In genomic region chr10:59027975-59028640, GRCh38 we compare ENCODE assay signal across 25 cellular contexts.
DNase-seq lines count a peak whose midpoint lies in the region; TF ChIP-seq lines count a peak whose summit lies in the region.
"Had no signal": no experiment of that assay in that cellular context is flagged by ENCODE, and none has a peak within 500 bp of the region (broad histone marks: within the 10 kb centered on the region; RNA-seq: fewer than 3 reads in every experiment).

No MANE protein-coding gene starts in this region.

- H3K4me1 ChIP-seq in adrenal gland (replicated peaks in 1 of 2) = no peaks in the 10 kb centered on the region
- H3K4me1 ChIP-seq: body of pancreas, gastrocnemius medialis, Peyer's patch, SJSA1, suprapubic skin, vagina had no signal

- TF ChIP-seq CTCF in astrocyte of the cerebellum (IDR thresholded peaks at IDR 0.05; ENCODE audit: low read depth, low read length, missing control alignments) (no peak), adrenal gland (IDR thresholded peaks at IDR 0.05) (no peak)

- no peak overlapping the region for H3K4me3 ChIP-seq in astrocyte of the cerebellum (ENCODE audit: low read depth, low read length)
- H3K4me3 ChIP-seq in skeletal muscle cell (ENCODE audit: low read depth, low read length) = no peak overlapping the region
- no peak overlapping the region for H3K4me3 ChIP-seq in adrenal gland
- H3K4me3 ChIP-seq: body of pancreas, coronary artery, gastrocnemius medialis, mucosa of descending colon, Peyer's patch, SJSA1, suprapubic skin, vagina had no signal

- H3K9me3 ChIP-seq in adrenal gland (replicated peaks in 1 of 3) = no peaks in the 10 kb centered on the region
- H3K9me3 ChIP-seq: body of pancreas, gastrocnemius medialis, mucosa of descending colon, Peyer's patch, SJSA1, suprapubic skin, vagina had no signal

- WGBS in adrenal gland, 4 donors = 84 to 85% (median 84%) methylated on average over 5 of the region's 5 CpGs

- no peaks in the 10 kb centered on the region for H3K27me3 ChIP-seq in adrenal gland
- H3K27me3 ChIP-seq: body of pancreas, gastrocnemius medialis, Peyer's patch, SJSA1, suprapubic skin, vagina had no signal

- H3K27ac ChIP-seq in adrenal gland = no peak overlapping the region
- H3K27ac ChIP-seq: body of pancreas, coronary artery, gastrocnemius medialis, Peyer's patch, SJSA1, suprapubic skin, vagina, VCaP had no signal

- in situ Hi-C loops in astrocyte of the cerebellum (cut with HindIII; ENCODE audit: low sequenced_read_pairs) = no loop called here

- intact Hi-C loops in adrenal gland (cut with DNase I) = no loop called here

- no peaks in the 10 kb centered on the region for H3K36me3 ChIP-seq in adrenal gland (replicated peaks in 1 of 2)
- H3K36me3 ChIP-seq: gastrocnemius medialis, Peyer's patch, SJSA1, suprapubic skin, vagina had no signal

- DNase-seq in HCEC 1CT = peak; percentile 45
- peak; percentile 32 for DNase-seq in astrocyte of the cerebellum (ENCODE audit: low read depth)
- DNase-seq in fibroblast of gingiva (ENCODE audit: low read depth) = peak; percentile 68
- peak; percentile 13 for DNase-seq in skeletal muscle cell (ENCODE audit: low read depth)
- no peak for DNase-seq in globus pallidus (ENCODE audit: low spot score)
- DNase-seq in adrenal gland = no peak
- no peak for DNase-seq in UCSD-AML1 (lab: John Stamatoyannopoulos, UW; ENCODE audit: unreplicated experiment)
- DNase-seq: activated CD4-positive, alpha-beta T cell treated with anti-CD3 and anti-CD28 coated beads, Interleukin-2, amount 10 ng/mL, durations not matched to agents 7 days and 5 days; activated CD8-positive, alpha-beta memory T cell treated with anti-CD3 and anti-CD28 coated beads, Interleukin-2, amount 10 ng/mL, durations not matched to agents 7 days and 5 days; body of pancreas; CD8-positive, alpha-beta memory T cell; gastrocnemius medialis; HFFc6; mucosa of descending colon; NCI-H1417; NCI-H2081 treated with DMSO at 0.1 percent for 48 hours; NCI-H446 treated with DMSO at 0.1 percent for 48 hours; NK-92 treated with Interleukin-12 subunit alpha and Interleukin-12 subunit beta, amount 100 ng/mL, for 24 hours; Peyer's patch; posterior cingulate gyrus had no signal

- no peak for TF ChIP-seq POLR2A in adrenal gland (IDR thresholded peaks at IDR 0.05)

Comparison
In these comparisons a context has a peak if more than half of its experiments do, and no peak if none do; other contexts are left out.
1. DNase-seq: peak in HCEC 1CT (single experiment), astrocyte of the cerebellum (single experiment), fibroblast of gingiva (single experiment) and skeletal muscle cell (single experiment); none in globus pallidus (single experiment), adrenal gland (0 of 7) and UCSD-AML1 (single experiment).